8 cellular contexts compared by ENCODE assay signal in genomic region chr7:143821392-143822277, GRCh38.
DNase-seq lines count a peak whose midpoint lies in the region; ATAC-seq and TF ChIP-seq lines count a peak whose summit lies in the region.
"Not testable (repeated sequence)": the region's sequence is repeated elsewhere in the genome, so short reads cannot be mapped to it uniquely, and the experiment has no call there.

No MANE protein-coding gene starts in this region.

- CTCF ChIA-PET in activated CD8-positive, alpha-beta T cell treated with anti-CD3 and anti-CD28 coated beads for 36 hours (lab: Charles Lee); naive thymus-derived CD4-positive, alpha-beta T cell (lab: Charles Lee): not testable (repeated sequence)

- not testable (repeated sequence) for H3K27ac Mint-ChIP-seq in CD4-positive, CD25-positive, alpha-beta regulatory T cell; activated CD8-positive, alpha-beta T cell treated with anti-CD3 and anti-CD28 coated beads for 36 hours; activated naive CD4-positive, alpha-beta T cell treated with anti-CD3 and anti-CD28 coated beads, Interleukin-2, amount 50 U/mL, for 72 hours; naive thymus-derived CD4-positive, alpha-beta T cell; stimulated activated naive CD8-positive, alpha-beta T cell treated with anti-CD3 and anti-CD28 coated beads, Interleukin-15, amount 100 ng/mL, for 72 hours

- not testable (repeated sequence) for TF ChIP-seq CTCF in activated CD8-positive, alpha-beta T cell treated with anti-CD3 and anti-CD28 coated beads for 36 hours (IDR thresholded peaks at IDR 0.05)

- H3K4me3 Mint-ChIP-seq in CD4-positive, CD25-positive, alpha-beta regulatory T cell; activated CD8-positive, alpha-beta T cell treated with anti-CD3 and anti-CD28 coated beads for 36 hours; naive thymus-derived CD4-positive, alpha-beta T cell; stimulated activated naive CD8-positive, alpha-beta T cell treated with anti-CD3 and anti-CD28 coated beads, Interleukin-15, amount 100 ng/mL, for 72 hours: not testable (repeated sequence)

- not testable (repeated sequence) for H3K36me3 Mint-ChIP-seq in CD4-positive, CD25-positive, alpha-beta regulatory T cell; activated CD8-positive, alpha-beta T cell treated with anti-CD3 and anti-CD28 coated beads for 36 hours (ENCODE audit: low read depth); activated naive CD4-positive, alpha-beta T cell treated with anti-CD3 and anti-CD28 coated beads, Interleukin-2, amount 50 U/mL, for 72 hours; naive thymus-derived CD4-positive, alpha-beta T cell

- not testable (repeated sequence) for H3K4me1 Mint-ChIP-seq in CD4-positive, CD25-positive, alpha-beta regulatory T cell; activated CD8-positive, alpha-beta T cell treated with anti-CD3 and anti-CD28 coated beads for 36 hours (ENCODE audit: low read depth); naive thymus-derived CD4-positive, alpha-beta T cell; stimulated activated naive CD8-positive, alpha-beta T cell treated with anti-CD3 and anti-CD28 coated beads, Interleukin-15, amount 100 ng/mL, for 72 hours

- peak overlapping the region; percentile 41 for H3K4me3 ChIP-seq in CD4-positive, CD25-positive, alpha-beta regulatory T cell (ENCODE audit: low read depth, low read length)
- H3K4me3 ChIP-seq in naive thymus-derived CD4-positive, alpha-beta T cell (ENCODE audit: low read length) = not testable (repeated sequence)

- H3K4me1 ChIP-seq in CD4-positive, CD25-positive, alpha-beta regulatory T cell (ENCODE audit: control insufficient read depth, insufficient read depth, low read length, poor library complexity, severe bottlenecking); naive thymus-derived CD4-positive, alpha-beta T cell (ENCODE audit: control insufficient read depth in 2 of 2, insufficient read depth in 2 of 2, low read length in 2 of 2): not testable (repeated sequence)

- H3K27me3 ChIP-seq in CD4-positive, CD25-positive, alpha-beta regulatory T cell (ENCODE audit: control insufficient read depth, insufficient read depth, low read length); naive thymus-derived CD4-positive, alpha-beta T cell (ENCODE audit: control insufficient read depth in 2 of 2, insufficient read depth in 2 of 2, low read length in 2 of 2): not testable (repeated sequence)

- not testable (repeated sequence) for H3K27me3 Mint-ChIP-seq in CD4-positive, CD25-positive, alpha-beta regulatory T cell; activated CD8-positive, alpha-beta T cell treated with anti-CD3 and anti-CD28 coated beads for 36 hours; naive thymus-derived CD4-positive, alpha-beta T cell; stimulated activated naive CD8-positive, alpha-beta T cell treated with anti-CD3 and anti-CD28 coated beads, Interleukin-15, amount 100 ng/mL, for 72 hours

- not testable (repeated sequence) for H3K36me3 ChIP-seq in CD4-positive, CD25-positive, alpha-beta regulatory T cell (ENCODE audit: control insufficient read depth, insufficient read depth, low read length); naive thymus-derived CD4-positive, alpha-beta T cell (ENCODE audit: control insufficient read depth in 2 of 3, insufficient read depth in 3 of 3, low read length in 3 of 3)

- peak; percentile 77 to 78 for ATAC-seq in CD4-positive, CD25-positive, alpha-beta regulatory T cell (ENCODE audit: low read depth in 2 of 2)
- ATAC-seq in GM19395 (IDR thresholded peaks at IDR 0.05; ENCODE audit: unreplicated experiment) = peak; percentile 49
- peak; percentile 44 for ATAC-seq in SK-N-SH treated with all-trans-retinoic acid at 6 μM for 48 hours
- peak; percentile 66 for ATAC-seq in activated CD8-positive, alpha-beta T cell treated with anti-CD3 and anti-CD28 coated beads for 36 hours
- ATAC-seq in activated naive CD4-positive, alpha-beta T cell treated with anti-CD3 and anti-CD28 coated beads, Interleukin-2, amount 50 U/mL, for 72 hours = peak; percentile 74 to 79
- peak; percentile 19 for ATAC-seq in left ventricle myocardium superior
- peak; percentile 77 for ATAC-seq in naive thymus-derived CD4-positive, alpha-beta T cell
- ATAC-seq in stimulated activated naive CD8-positive, alpha-beta T cell treated with anti-CD3 and anti-CD28 coated beads, Interleukin-15, amount 100 ng/mL, for 72 hours = peak; percentile 73

- not testable (repeated sequence) for H3K9me3 Mint-ChIP-seq in CD4-positive, CD25-positive, alpha-beta regulatory T cell; activated CD8-positive, alpha-beta T cell treated with anti-CD3 and anti-CD28 coated beads for 36 hours; activated naive CD4-positive, alpha-beta T cell treated with anti-CD3 and anti-CD28 coated beads, Interleukin-2, amount 50 U/mL, for 72 hours; naive thymus-derived CD4-positive, alpha-beta T cell; stimulated activated naive CD8-positive, alpha-beta T cell treated with anti-CD3 and anti-CD28 coated beads, Interleukin-15, amount 100 ng/mL, for 72 hours

- intact Hi-C loops in activated CD8-positive, alpha-beta T cell treated with anti-CD3 and anti-CD28 coated beads for 36 hours (cut with micrococcal nuclease); left ventricle myocardium superior (cut with micrococcal nuclease); naive thymus-derived CD4-positive, alpha-beta T cell (cut with micrococcal nuclease): not testable (repeated sequence)

- not testable (repeated sequence) for H3K9me3 ChIP-seq in CD4-positive, CD25-positive, alpha-beta regulatory T cell (ENCODE audit: control insufficient read depth in 2 of 2, low read length in 2 of 2); naive thymus-derived CD4-positive, alpha-beta T cell (ENCODE audit: control insufficient read depth in 2 of 3, low read length in 3 of 3)

- POLR2A ChIA-PET in activated CD8-positive, alpha-beta T cell treated with anti-CD3 and anti-CD28 coated beads for 36 hours (lab: Charles Lee); naive thymus-derived CD4-positive, alpha-beta T cell (lab: Charles Lee): not testable (repeated sequence)

- peak in 1 of 3 donors; percentile 3 for DNase-seq in CD4-positive, CD25-positive, alpha-beta regulatory T cell
- not testable (repeated sequence) for DNase-seq in activated CD8-positive, alpha-beta T cell treated with anti-CD3 and anti-CD28 coated beads for 36 hours; activated naive CD4-positive, alpha-beta T cell treated with anti-CD3 and anti-CD28 coated beads, Interleukin-2, amount 50 U/mL, for 72 hours (ENCODE audit: low spot score in 2 of 2); left ventricle myocardium superior; stimulated activated naive CD8-positive, alpha-beta T cell treated with anti-CD3 and anti-CD28 coated beads, Interleukin-15, amount 100 ng/mL, for 72 hours
- DNase-seq in naive thymus-derived CD4-positive, alpha-beta T cell = peak in 3 of 9 donors; percentile 3 to 42 (median 8)

- H3K27ac ChIP-seq in CD4-positive, CD25-positive, alpha-beta regulatory T cell (ENCODE audit: insufficient read depth, low read length, poor library complexity, severe bottlenecking); naive thymus-derived CD4-positive, alpha-beta T cell (ENCODE audit: low read depth, low read length): not testable (repeated sequence)

Comparison
In these comparisons a context has a peak if more than half of its experiments do, and no peak if none do; other contexts are left out.
1. ATAC-seq: peak in every context shown above with its lines; median percentile 78 in CD4-positive, CD25-positive, alpha-beta regulatory T cell; 77 in naive thymus-derived CD4-positive, alpha-beta T cell; 76 in activated naive CD4-positive, alpha-beta T cell treated with anti-CD3 and anti-CD28 coated beads, Interleukin-2, amount 50 U/mL, for 72 hours; 73 in stimulated activated naive CD8-positive, alpha-beta T cell treated with anti-CD3 and anti-CD28 coated beads, Interleukin-15, amount 100 ng/mL, for 72 hours; 66 in activated CD8-positive, alpha-beta T cell treated with anti-CD3 and anti-CD28 coated beads for 36 hours; 49 in GM19395; 44 in SK-N-SH treated with all-trans-retinoic acid at 6 μM for 48 hours; 19 in left ventricle myocardium superior.